14 cellular contexts compared by ENCODE assay signal in genomic region chr3:114551770-114552526, GRCh38.
DNase-seq lines count a peak whose midpoint lies in the region; ATAC-seq and TF ChIP-seq lines count a peak whose summit lies in the region.
"Had no signal": no experiment of that assay in that cellular context is flagged by ENCODE, and none has a peak within 500 bp of the region (broad histone marks: within the 10 kb centered on the region; RNA-seq: fewer than 3 reads in every experiment).

No MANE protein-coding gene starts in this region.

- H3K4me1 ChIP-seq in vagina: peaks cover 32% of the 10 kb centered on the region
- H3K4me1 ChIP-seq: colonic mucosa had no signal

- no peaks in the 10 kb centered on the region for H3K27me3 ChIP-seq in vagina
- H3K27me3 ChIP-seq: colonic mucosa had no signal

- DNase-seq in H4 (ENCODE audit: low spot score): peak; percentile 81
- DNase-seq in RPMI7951 (ENCODE audit: low read depth): peak; percentile 85
- DNase-seq in epithelial cell of esophagus (ENCODE audit: low read depth): peak; percentile 86
- DNase-seq in myocyte (ENCODE audit: low read depth): peak; percentile 36
- DNase-seq in left colon: no peak
- DNase-seq in D341Med (ENCODE audit: low spot score): no peak
- no peak for DNase-seq in vagina (ENCODE audit: extremely low spot score in 2 of 2)
- DNase-seq: activated effector memory CD4-positive, alpha-beta T cell treated with Interleukin-2 at 50 U/mL for 16 hours; colonic mucosa; COR-L47; MV-4-11; naive thymus-derived CD8-positive, alpha-beta T cell; NCI-H524 had no signal

- TF ChIP-seq CTCF in epithelial cell of esophagus (IDR thresholded peaks at IDR 0.05; ENCODE audit: insufficient read depth, low read depth, low read length, missing control alignments) (no peak), vagina (IDR thresholded peaks at IDR 0.05) (no peak)

- H3K9me3 ChIP-seq in vagina: no peaks in the 10 kb centered on the region
- H3K9me3 ChIP-seq: colonic mucosa had no signal

- H3K4me3 ChIP-seq in epithelial cell of esophagus (ENCODE audit: low read length) (no peak overlapping the region), vagina (no peak overlapping the region)
- H3K4me3 ChIP-seq: colonic mucosa had no signal

- TF ChIP-seq POLR2A in vagina (IDR thresholded peaks at IDR 0.05): no peak

- no peak overlapping the region for H3K27ac ChIP-seq in vagina
- H3K27ac ChIP-seq: colonic mucosa had no signal

- no peaks in the 10 kb centered on the region for H3K36me3 ChIP-seq in vagina
- H3K36me3 ChIP-seq: colonic mucosa had no signal

- ATAC-seq in GM19397 (IDR thresholded peaks at IDR 0.05; ENCODE audit: unreplicated experiment): no peak
- no peak for ATAC-seq in left colon
- ATAC-seq: naive thymus-derived CD8-positive, alpha-beta T cell had no signal

- intact Hi-C loops in left colon (cut with DNase I, micrococcal nuclease): no loop called here
- intact Hi-C loops in vagina (cut with DNase I): no loop called here

Comparison
In these comparisons a context has a peak if more than half of its experiments do, and no peak if none do; other contexts are left out.
1. DNase-seq: peak in H4 (single experiment), RPMI7951 (single experiment), epithelial cell of esophagus (single experiment) and myocyte (single experiment); none in left colon (0 of 2), D341Med (single experiment) and vagina (0 of 2).